ENCODE assay signal across 1 cellular context in the genomic region with DNA sequence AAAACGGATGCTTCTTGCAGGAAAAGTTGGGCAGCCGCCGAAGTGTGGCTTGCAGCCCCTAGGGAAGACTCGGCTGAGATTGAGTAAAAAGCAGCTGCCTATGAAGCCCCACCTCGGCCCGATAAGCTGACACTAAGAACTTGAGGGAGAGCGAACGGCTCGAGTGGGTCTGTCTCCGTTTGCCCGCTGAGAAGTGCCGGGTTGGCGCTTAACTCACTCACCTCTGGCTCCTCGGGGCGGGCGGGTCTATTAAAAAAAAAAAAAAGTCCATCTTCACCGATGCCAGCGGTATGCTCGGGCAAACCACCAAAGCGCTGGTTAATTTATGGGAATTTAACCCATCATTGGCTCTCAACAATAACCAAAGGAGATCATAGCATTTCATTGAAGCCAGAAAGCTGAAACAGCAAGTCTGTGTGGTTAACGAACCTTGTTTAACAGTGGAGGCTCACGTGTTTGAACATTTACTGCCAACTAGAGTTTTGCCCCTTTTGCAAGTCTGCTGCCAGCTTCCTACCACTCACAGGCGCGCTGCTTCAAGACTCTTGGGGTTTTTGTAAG.
TF ChIP-seq lines count a peak whose summit lies in the region.

No MANE protein-coding gene starts in this region.

TF ChIP-seq in HEK293, 187 proteins besides CTCF, POLR2A, EP300 and RAD21 (continued from another document and continues in another):
- TF ChIP-seq ZNF423 (tag by site-specific recombination; IDR thresholded peaks at IDR 0.05): no peak
- TF ChIP-seq, protein P1, sequence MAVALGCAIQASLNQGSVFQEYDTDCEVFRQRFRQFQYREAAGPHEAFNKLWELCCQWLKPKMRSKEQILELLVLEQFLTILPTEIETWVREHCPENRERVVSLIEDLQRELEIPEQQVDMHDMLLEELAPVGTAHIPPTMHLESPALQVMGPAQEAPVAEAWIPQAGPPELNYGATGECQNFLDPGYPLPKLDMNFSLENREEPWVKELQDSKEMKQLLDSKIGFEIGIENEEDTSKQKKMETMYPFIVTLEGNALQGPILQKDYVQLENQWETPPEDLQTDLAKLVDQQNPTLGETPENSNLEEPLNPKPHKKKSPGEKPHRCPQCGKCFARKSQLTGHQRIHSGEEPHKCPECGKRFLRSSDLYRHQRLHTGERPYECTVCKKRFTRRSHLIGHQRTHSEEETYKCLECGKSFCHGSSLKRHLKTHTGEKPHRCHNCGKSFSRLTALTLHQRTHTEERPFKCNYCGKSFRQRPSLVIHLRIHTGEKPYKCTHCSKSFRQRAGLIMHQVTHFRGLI (tag by site-specific recombination; IDR thresholded peaks at IDR 0.05): peak; percentile 24; the same call in 1 of the 2 replicates
- TF ChIP-seq OSR2 (tag by site-specific recombination; IDR thresholded peaks at IDR 0.05): no peak
- TF ChIP-seq KLF1 (tag by site-specific recombination; IDR thresholded peaks at IDR 0.05): no peak
- TF ChIP-seq KLF16 (tag by site-specific recombination; IDR thresholded peaks at IDR 0.05): peak; percentile 50; the same call in 1 of the 2 replicates
- no peak for TF ChIP-seq ZNF701 (tag by site-specific recombination; IDR thresholded peaks at IDR 0.05)
- TF ChIP-seq ZNF514 (tag by site-specific recombination; IDR thresholded peaks at IDR 0.05): no peak
- no peak for TF ChIP-seq ZBTB1 (tag by site-specific recombination; IDR thresholded peaks at IDR 0.05)
- TF ChIP-seq, protein P2, sequence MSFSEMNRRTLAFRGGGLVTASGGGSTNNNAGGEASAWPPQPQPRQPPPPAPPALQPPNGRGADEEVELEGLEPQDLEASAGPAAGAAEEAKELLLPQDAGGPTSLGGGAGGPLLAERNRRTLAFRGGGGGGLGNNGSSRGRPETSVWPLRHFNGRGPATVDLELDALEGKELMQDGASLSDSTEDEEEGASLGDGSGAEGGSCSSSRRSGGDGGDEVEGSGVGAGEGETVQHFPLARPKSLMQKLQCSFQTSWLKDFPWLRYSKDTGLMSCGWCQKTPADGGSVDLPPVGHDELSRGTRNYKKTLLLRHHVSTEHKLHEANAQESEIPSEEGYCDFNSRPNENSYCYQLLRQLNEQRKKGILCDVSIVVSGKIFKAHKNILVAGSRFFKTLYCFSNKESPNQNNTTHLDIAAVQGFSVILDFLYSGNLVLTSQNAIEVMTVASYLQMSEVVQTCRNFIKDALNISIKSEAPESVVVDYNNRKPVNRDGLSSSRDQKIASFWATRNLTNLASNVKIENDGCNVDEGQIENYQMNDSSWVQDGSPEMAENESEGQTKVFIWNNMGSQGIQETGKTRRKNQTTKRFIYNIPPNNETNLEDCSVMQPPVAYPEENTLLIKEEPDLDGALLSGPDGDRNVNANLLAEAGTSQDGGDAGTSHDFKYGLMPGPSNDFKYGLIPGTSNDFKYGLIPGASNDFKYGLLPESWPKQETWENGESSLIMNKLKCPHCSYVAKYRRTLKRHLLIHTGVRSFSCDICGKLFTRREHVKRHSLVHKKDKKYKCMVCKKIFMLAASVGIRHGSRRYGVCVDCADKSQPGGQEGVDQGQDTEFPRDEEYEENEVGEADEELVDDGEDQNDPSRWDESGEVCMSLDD (tag by site-specific recombination; IDR thresholded peaks at IDR 0.05): no peak
- TF ChIP-seq ZNF10 (tag by site-specific recombination; IDR thresholded peaks at IDR 0.05): no peak
- no peak for TF ChIP-seq ZNF560 (tag by site-specific recombination; IDR thresholded peaks at IDR 0.05; ENCODE audit: borderline replicate concordance)
- no peak for TF ChIP-seq GLI4 (tag by site-specific recombination; IDR thresholded peaks at IDR 0.05)
- TF ChIP-seq, protein P3, sequence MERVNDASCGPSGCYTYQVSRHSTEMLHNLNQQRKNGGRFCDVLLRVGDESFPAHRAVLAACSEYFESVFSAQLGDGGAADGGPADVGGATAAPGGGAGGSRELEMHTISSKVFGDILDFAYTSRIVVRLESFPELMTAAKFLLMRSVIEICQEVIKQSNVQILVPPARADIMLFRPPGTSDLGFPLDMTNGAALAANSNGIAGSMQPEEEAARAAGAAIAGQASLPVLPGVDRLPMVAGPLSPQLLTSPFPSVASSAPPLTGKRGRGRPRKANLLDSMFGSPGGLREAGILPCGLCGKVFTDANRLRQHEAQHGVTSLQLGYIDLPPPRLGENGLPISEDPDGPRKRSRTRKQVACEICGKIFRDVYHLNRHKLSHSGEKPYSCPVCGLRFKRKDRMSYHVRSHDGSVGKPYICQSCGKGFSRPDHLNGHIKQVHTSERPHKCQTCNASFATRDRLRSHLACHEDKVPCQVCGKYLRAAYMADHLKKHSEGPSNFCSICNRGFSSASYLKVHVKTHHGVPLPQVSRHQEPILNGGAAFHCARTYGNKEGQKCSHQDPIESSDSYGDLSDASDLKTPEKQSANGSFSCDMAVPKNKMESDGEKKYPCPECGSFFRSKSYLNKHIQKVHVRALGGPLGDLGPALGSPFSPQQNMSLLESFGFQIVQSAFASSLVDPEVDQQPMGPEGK (tag by site-specific recombination; IDR thresholded peaks at IDR 0.05): no peak
- no peak for TF ChIP-seq MEIS1 (CRISPR knock-in tag; IDR thresholded peaks at IDR 0.05; ENCODE audit: borderline replicate concordance)
- TF ChIP-seq ZNF114 (tag by site-specific recombination; IDR thresholded peaks at IDR 0.05): no peak
- TF ChIP-seq ZNF37A (tag by site-specific recombination; IDR thresholded peaks at IDR 0.05): no peak
- no peak for TF ChIP-seq ZNF121 (tag by site-specific recombination; IDR thresholded peaks at IDR 0.05)
- TF ChIP-seq, protein P4, sequence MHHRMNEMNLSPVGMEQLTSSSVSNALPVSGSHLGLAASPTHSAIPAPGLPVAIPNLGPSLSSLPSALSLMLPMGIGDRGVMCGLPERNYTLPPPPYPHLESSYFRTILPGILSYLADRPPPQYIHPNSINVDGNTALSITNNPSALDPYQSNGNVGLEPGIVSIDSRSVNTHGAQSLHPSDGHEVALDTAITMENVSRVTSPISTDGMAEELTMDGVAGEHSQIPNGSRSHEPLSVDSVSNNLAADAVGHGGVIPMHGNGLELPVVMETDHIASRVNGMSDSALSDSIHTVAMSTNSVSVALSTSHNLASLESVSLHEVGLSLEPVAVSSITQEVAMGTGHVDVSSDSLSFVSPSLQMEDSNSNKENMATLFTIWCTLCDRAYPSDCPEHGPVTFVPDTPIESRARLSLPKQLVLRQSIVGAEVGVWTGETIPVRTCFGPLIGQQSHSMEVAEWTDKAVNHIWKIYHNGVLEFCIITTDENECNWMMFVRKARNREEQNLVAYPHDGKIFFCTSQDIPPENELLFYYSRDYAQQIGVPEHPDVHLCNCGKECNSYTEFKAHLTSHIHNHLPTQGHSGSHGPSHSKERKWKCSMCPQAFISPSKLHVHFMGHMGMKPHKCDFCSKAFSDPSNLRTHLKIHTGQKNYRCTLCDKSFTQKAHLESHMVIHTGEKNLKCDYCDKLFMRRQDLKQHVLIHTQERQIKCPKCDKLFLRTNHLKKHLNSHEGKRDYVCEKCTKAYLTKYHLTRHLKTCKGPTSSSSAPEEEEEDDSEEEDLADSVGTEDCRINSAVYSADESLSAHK (tag by site-specific recombination; IDR thresholded peaks at IDR 0.05): no peak
- TF ChIP-seq, protein P5, sequence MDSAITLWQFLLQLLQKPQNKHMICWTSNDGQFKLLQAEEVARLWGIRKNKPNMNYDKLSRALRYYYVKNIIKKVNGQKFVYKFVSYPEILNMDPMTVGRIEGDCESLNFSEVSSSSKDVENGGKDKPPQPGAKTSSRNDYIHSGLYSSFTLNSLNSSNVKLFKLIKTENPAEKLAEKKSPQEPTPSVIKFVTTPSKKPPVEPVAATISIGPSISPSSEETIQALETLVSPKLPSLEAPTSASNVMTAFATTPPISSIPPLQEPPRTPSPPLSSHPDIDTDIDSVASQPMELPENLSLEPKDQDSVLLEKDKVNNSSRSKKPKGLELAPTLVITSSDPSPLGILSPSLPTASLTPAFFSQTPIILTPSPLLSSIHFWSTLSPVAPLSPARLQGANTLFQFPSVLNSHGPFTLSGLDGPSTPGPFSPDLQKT (IDR thresholded peaks at IDR 0.05; ENCODE audit: borderline replicate concordance, low read depth, low read length): no peak
- no peak for TF ChIP-seq ZNF138 (tag by site-specific recombination; IDR thresholded peaks at IDR 0.05; ENCODE audit: borderline replicate concordance)
- TF ChIP-seq ZNF274 (IDR thresholded peaks at IDR 0.05; ENCODE audit: low read length): no peak
- TF ChIP-seq ZNF274 (tag by site-specific recombination; IDR thresholded peaks at IDR 0.05; ENCODE audit: borderline replicate concordance): no peak
- TF ChIP-seq, protein P6, sequence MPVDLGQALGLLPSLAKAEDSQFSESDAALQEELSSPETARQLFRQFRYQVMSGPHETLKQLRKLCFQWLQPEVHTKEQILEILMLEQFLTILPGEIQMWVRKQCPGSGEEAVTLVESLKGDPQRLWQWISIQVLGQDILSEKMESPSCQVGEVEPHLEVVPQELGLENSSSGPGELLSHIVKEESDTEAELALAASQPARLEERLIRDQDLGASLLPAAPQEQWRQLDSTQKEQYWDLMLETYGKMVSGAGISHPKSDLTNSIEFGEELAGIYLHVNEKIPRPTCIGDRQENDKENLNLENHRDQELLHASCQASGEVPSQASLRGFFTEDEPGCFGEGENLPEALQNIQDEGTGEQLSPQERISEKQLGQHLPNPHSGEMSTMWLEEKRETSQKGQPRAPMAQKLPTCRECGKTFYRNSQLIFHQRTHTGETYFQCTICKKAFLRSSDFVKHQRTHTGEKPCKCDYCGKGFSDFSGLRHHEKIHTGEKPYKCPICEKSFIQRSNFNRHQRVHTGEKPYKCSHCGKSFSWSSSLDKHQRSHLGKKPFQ (tag by site-specific recombination; IDR thresholded peaks at IDR 0.05): no peak
- TF ChIP-seq ZNF610 (tag by site-specific recombination; IDR thresholded peaks at IDR 0.05; ENCODE audit: borderline replicate concordance): no peak
- TF ChIP-seq, protein P7, sequence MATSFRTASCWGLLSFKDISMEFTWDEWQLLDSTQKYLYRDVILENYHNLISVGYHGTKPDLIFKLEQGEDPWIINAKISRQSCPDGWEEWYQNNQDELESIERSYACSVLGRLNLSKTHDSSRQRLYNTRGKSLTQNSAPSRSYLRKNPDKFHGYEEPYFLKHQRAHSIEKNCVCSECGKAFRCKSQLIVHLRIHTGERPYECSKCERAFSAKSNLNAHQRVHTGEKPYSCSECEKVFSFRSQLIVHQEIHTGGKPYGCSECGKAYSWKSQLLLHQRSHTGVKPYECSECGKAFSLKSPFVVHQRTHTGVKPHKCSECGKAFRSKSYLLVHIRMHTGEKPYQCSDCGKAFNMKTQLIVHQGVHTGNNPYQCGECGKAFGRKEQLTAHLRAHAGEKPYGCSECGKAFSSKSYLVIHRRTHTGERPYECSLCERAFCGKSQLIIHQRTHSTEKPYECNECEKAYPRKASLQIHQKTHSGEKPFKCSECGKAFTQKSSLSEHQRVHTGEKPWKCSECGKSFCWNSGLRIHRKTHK (tag by site-specific recombination; IDR thresholded peaks at IDR 0.05): no peak
- TF ChIP-seq, protein P8, sequence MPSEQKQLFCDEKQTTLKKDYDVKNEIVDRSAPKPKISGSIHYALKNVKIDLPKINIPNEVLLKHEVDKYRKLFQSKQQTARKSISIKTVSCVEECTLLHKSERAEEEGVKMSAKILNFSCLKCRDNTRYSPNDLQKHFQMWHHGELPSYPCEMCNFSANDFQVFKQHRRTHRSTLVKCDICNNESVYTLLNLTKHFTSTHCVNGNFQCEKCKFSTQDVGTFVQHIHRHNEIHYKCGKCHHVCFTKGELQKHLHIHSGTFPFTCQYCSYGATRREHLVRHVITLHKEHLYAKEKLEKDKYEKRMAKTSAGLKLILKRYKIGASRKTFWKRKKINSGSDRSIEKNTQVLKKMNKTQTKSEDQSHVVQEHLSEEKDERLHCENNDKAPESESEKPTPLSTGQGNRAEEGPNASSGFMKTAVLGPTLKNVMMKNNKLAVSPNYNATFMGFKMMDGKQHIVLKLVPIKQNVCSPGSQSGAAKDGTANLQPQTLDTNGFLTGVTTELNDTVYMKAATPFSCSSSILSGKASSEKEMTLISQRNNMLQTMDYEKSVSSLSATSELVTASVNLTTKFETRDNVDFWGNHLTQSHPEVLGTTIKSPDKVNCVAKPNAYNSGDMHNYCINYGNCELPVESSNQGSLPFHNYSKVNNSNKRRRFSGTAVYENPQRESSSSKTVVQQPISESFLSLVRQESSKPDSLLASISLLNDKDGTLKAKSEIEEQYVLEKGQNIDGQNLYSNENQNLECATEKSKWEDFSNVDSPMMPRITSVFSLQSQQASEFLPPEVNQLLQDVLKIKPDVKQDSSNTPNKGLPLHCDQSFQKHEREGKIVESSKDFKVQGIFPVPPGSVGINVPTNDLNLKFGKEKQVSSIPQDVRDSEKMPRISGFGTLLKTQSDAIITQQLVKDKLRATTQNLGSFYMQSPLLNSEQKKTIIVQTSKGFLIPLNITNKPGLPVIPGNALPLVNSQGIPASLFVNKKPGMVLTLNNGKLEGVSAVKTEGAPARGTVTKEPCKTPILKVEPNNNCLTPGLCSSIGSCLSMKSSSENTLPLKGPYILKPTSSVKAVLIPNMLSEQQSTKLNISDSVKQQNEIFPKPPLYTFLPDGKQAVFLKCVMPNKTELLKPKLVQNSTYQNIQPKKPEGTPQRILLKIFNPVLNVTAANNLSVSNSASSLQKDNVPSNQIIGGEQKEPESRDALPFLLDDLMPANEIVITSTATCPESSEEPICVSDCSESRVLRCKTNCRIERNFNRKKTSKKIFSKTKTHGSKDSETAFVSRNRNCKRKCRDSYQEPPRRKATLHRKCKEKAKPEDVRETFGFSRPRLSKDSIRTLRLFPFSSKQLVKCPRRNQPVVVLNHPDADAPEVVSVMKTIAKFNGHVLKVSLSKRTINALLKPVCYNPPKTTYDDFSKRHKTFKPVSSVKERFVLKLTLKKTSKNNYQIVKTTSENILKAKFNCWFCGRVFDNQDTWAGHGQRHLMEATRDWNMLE (tag by site-specific recombination; conservative IDR thresholded peaks at IDR 0.05; ENCODE audit: low read depth): no peak
- TF ChIP-seq ZNF837 (tag by site-specific recombination; IDR thresholded peaks at IDR 0.05): no peak
- TF ChIP-seq ZNF202 (tag by site-specific recombination; IDR thresholded peaks at IDR 0.05; ENCODE audit: borderline replicate concordance): no peak
- no peak for TF ChIP-seq ZNF555 (tag by site-specific recombination; conservative IDR thresholded peaks at IDR 0.05)
- TF ChIP-seq ZNF621 (tag by site-specific recombination; IDR thresholded peaks at IDR 0.05): no peak
- TF ChIP-seq ZNF670 (tag by site-specific recombination; IDR thresholded peaks at IDR 0.05; ENCODE audit: low read depth): no peak
- no peak for TF ChIP-seq ZNF391 (tag by site-specific recombination; IDR thresholded peaks at IDR 0.05; ENCODE audit: borderline replicate concordance, low read depth)
- no peak for TF ChIP-seq SETDB1 (IDR thresholded peaks at IDR 0.05; ENCODE audit: insufficient read length, low read length)
- no peak for TF ChIP-seq ZNF707 (tag by site-specific recombination; IDR thresholded peaks at IDR 0.05)
- TF ChIP-seq ZNF132 (tag by site-specific recombination; IDR thresholded peaks at IDR 0.05; ENCODE audit: borderline replicate concordance): no peak
- no peak for TF ChIP-seq ZBTB7A (tag by site-specific recombination; IDR thresholded peaks at IDR 0.05; ENCODE audit: low read depth)
- 0 out of 2 replicates have a peak, but pooled peaks have one; percentile 29 for TF ChIP-seq ZNF843 (tag by site-specific recombination; IDR thresholded peaks at IDR 0.05)
- no peak for TF ChIP-seq ZNF830 (tag by site-specific recombination; IDR thresholded peaks at IDR 0.05; ENCODE audit: low read depth)
- TF ChIP-seq, protein P9, sequence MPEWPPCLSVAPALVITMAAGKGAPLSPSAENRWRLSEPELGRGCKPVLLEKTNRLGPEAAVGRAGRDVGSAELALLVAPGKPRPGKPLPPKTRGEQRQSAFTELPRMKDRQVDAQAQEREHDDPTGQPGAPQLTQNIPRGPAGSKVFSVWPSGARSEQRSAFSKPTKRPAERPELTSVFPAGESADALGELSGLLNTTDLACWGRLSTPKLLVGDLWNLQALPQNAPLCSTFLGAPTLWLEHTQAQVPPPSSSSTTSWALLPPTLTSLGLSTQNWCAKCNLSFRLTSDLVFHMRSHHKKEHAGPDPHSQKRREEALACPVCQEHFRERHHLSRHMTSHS (tag by site-specific recombination; IDR thresholded peaks at IDR 0.05): no peak
